In genomic region chr3:123880998-123881561, GRCh38 we compare ENCODE assay signal across 8 cellular contexts. TPM values are rescaled to one million over a fixed set of nuclear protein-coding genes. Genes with fewer than 3 reads are reported as not detected.
A peak's percentile ranks its signal among the peaks of the same experiment; 100 is the strongest.
DNase-seq lines count a peak whose midpoint lies in the region; ATAC-seq and TF ChIP-seq lines count a peak whose summit lies in the region.

No MANE protein-coding gene starts in this region.

- H3K36me3 ChIP-seq in osteoblast (ENCODE audit: insufficient read depth, low read length), result peaks cover 26% of the 10 kb centered on the region

- no peak overlapping the region for H2AFZ ChIP-seq in osteoblast (ENCODE audit: low read length)

- peaks cover 23 to 25% of the 10 kb centered on the region in 2 donors for H3K27me3 Mint-ChIP-seq in stimulated activated naive B cell treated with anti-CD40 and anti-IgM and Interleukin-4, amounts not matched to agents 10 μg/mL and 1 μg/mL and 100 μg/mL, for 72 hours

- peaks cover 25% of the 10 kb centered on the region for H3K4me1 ChIP-seq in osteoblast (ENCODE audit: insufficient read depth, low read length)

- H4K20me1 ChIP-seq in osteoblast (ENCODE audit: insufficient read depth, low read length), result peaks cover 17% of the 10 kb centered on the region

- TF ChIP-seq CTCF in cardiac fibroblast (IDR thresholded peaks at IDR 0.05; ENCODE audit: low read depth, low read length) (peak; percentile 74), osteoblast (IDR thresholded peaks at IDR 0.05; ENCODE audit: extremely low read depth, low read depth, low read length) (peak; percentile 81)

- no peaks in the 10 kb centered on the region for H3K27me3 ChIP-seq in osteoblast (ENCODE audit: insufficient read depth, low read length)

- H3K27ac Mint-ChIP-seq in stimulated activated naive B cell treated with anti-CD40 and anti-IgM and Interleukin-4, amounts not matched to agents 10 μg/mL and 1 μg/mL and 100 μg/mL, for 72 hours, result no peak overlapping the region

- no peak for ATAC-seq in stimulated activated naive B cell treated with anti-CD40 and anti-IgM and Interleukin-4, amounts not matched to agents 10 μg/mL and 1 μg/mL and 100 μg/mL, for 72 hours (replicated peaks)
- no peak for ATAC-seq in GM19324 (IDR thresholded peaks at IDR 0.05; ENCODE audit: low FRiP score, unreplicated experiment)
- ATAC-seq in activated CD4-positive, CD25-positive, alpha-beta regulatory T cell treated with anti-CD3 and anti-CD28 coated beads, Interleukin-2, amount 50 U/mL, for 24 hours, result no peak

- H3K9me3 ChIP-seq in osteoblast (ENCODE audit: low read depth, low read length), result no peaks in the 10 kb centered on the region

- no peaks in the 10 kb centered on the region for H3K36me3 Mint-ChIP-seq in stimulated activated naive B cell treated with anti-CD40 and anti-IgM and Interleukin-4, amounts not matched to agents 10 μg/mL and 1 μg/mL and 100 μg/mL, for 72 hours

- peak overlapping the region; percentile 76 for H3K4me2 ChIP-seq in osteoblast (ENCODE audit: insufficient read depth, low read length)

- no peak overlapping the region for H3K4me3 Mint-ChIP-seq in stimulated activated naive B cell treated with anti-CD40 and anti-IgM and Interleukin-4, amounts not matched to agents 10 μg/mL and 1 μg/mL and 100 μg/mL, for 72 hours

- H3K4me1 Mint-ChIP-seq in stimulated activated naive B cell treated with anti-CD40 and anti-IgM and Interleukin-4, amounts not matched to agents 10 μg/mL and 1 μg/mL and 100 μg/mL, for 72 hours, result peaks cover 7 to 22% of the 10 kb centered on the region in 2 donors

- H3K79me2 ChIP-seq in osteoblast (ENCODE audit: insufficient read depth, low read length), result peaks cover 74% of the 10 kb centered on the region

- peak overlapping the region; percentile 36 for H3K27ac ChIP-seq in osteoblast (ENCODE audit: low read depth, low read length)

- H3K4me3 ChIP-seq in cardiac fibroblast (replicated peaks in 1 of 2; ENCODE audit: low read depth in 2 of 2, low read length in 2 of 2), result no peak overlapping the region
- peak overlapping the region; percentile 44 for H3K4me3 ChIP-seq in osteoblast (ENCODE audit: insufficient read depth, low read length)

- no peaks in the 10 kb centered on the region for H3K9me3 Mint-ChIP-seq in stimulated activated naive B cell treated with anti-CD40 and anti-IgM and Interleukin-4, amounts not matched to agents 10 μg/mL and 1 μg/mL and 100 μg/mL, for 72 hours

- peak; percentile 21 for DNase-seq in GM04504 (ENCODE audit: low read depth)
- DNase-seq in M059J (ENCODE audit: low read depth), result peak; percentile 72
- DNase-seq in cardiac fibroblast (ENCODE audit: low read depth in 2 of 2), result peak; percentile 60 to 65
- DNase-seq in osteoblast (ENCODE audit: insufficient read length, low spot score, missing footprints), result peak; percentile 81
- no peak for DNase-seq in stimulated activated naive B cell treated with anti-CD40 and anti-IgM and Interleukin-4, amounts not matched to agents 10 μg/mL and 1 μg/mL and 100 μg/mL, for 72 hours
- DNase-seq in activated CD4-positive, CD25-positive, alpha-beta regulatory T cell treated with anti-CD3 and anti-CD28 coated beads, Interleukin-2, amount 50 U/mL, for 72 hours, result no peak

RNA-seq across cellular contexts. Expression of gene MYLK, which starts 3.1 kb away (rescaled TPM):
- 173 and 262 TPM in 2 replicates for total RNA-seq in M059J (2014; rRNA removed; shearing (Covaris generic))
- total RNA-seq in osteoblast, result 232 and 268 TPM in 2 replicates

Comparison
In these comparisons a context has a peak if more than half of its experiments do, and no peak if none do; other contexts are left out.
1. DNase-seq: peak in GM04504 (single experiment), M059J (single experiment), cardiac fibroblast (2 of 2) and osteoblast (single experiment); none in stimulated activated naive B cell treated with anti-CD40 and anti-IgM and Interleukin-4, amounts not matched to agents 10 μg/mL and 1 μg/mL and 100 μg/mL, for 72 hours (single experiment) and activated CD4-positive, CD25-positive, alpha-beta regulatory T cell treated with anti-CD3 and anti-CD28 coated beads, Interleukin-2, amount 50 U/mL, for 72 hours (single experiment).